ENCODE assay signal across 1 cellular context in genomic region chr4:38523524-38524448, GRCh38.
A peak's percentile ranks its signal among the peaks of the same experiment; 100 is the strongest.
TF ChIP-seq lines count a peak whose summit lies in the region.

No MANE protein-coding gene starts in this region.

TF ChIP-seq in K562, 482 proteins besides CTCF, POLR2A, EP300 and RAD21 (continued from another document and continues in another):
- no peak for TF ChIP-seq AFF1 (IDR thresholded peaks at IDR 0.05; ENCODE audit: low read depth in 1 of 2, partially characterized antibody in 2 of 2)
- TF ChIP-seq BCL6 (CRISPR knock-in tag; IDR thresholded peaks at IDR 0.05) = no peak; the same call in 1 of the 2 replicates
- no peak for TF ChIP-seq ZNF12 (CRISPR knock-in tag; IDR thresholded peaks at IDR 0.05)
- peak; percentile 70 for TF ChIP-seq FOSL1 (tag; conservative IDR thresholded peaks at IDR 0.05)
- TF ChIP-seq NR2C1 (IDR thresholded peaks at IDR 0.05) = peak; percentile 20
- peak; percentile 73 for TF ChIP-seq NR2C1 (tag; IDR thresholded peaks at IDR 0.05)
- TF ChIP-seq ATF7 (IDR thresholded peaks at IDR 0.05) = peak; percentile 62; the same call in 1 of the 2 replicates
- no peak for TF ChIP-seq SMC3 (conservative IDR thresholded peaks at IDR 0.05; ENCODE audit: insufficient read depth, low read depth, low read length)
- peak; percentile 41 for TF ChIP-seq HNRNPLL (IDR thresholded peaks at IDR 0.05; ENCODE audit: low read depth, low read length, poor library complexity, severe bottlenecking)
- no peak for TF ChIP-seq ZNF354B (CRISPR knock-in tag; IDR thresholded peaks at IDR 0.05)
- TF ChIP-seq SOX6 (IDR thresholded peaks at IDR 0.05) = no peak
- no peak for TF ChIP-seq KLF10 (CRISPR knock-in tag; IDR thresholded peaks at IDR 0.05)
- TF ChIP-seq HBP1 (CRISPR knock-in tag; IDR thresholded peaks at IDR 0.05) = no peak
- no peak for TF ChIP-seq SMARCB1 (IDR thresholded peaks at IDR 0.05; ENCODE audit: insufficient read length, low read depth)
- no peak for TF ChIP-seq E2F6 (IDR thresholded peaks at IDR 0.05; ENCODE audit: borderline replicate concordance in 1 of 2, extremely low read depth in 1 of 2, insufficient read depth in 1 of 2, insufficient read length in 1 of 2, low read depth in 1 of 2, low read length in 1 of 2, poor library complexity in 1 of 2, severe bottlenecking in 1 of 2)
- TF ChIP-seq ASH1L (IDR thresholded peaks at IDR 0.05; ENCODE audit: borderline replicate concordance, low read depth, partially characterized antibody) = no peak
- TF ChIP-seq CUX1 (CRISPR knock-in tag; IDR thresholded peaks at IDR 0.05) = 0 out of 2 replicates have a peak, but pooled peaks have one; percentile 22
- peak; percentile 21 for TF ChIP-seq TAF9B (IDR thresholded peaks at IDR 0.05; ENCODE audit: partially characterized antibody)
- TF ChIP-seq POLR2H (tag; IDR thresholded peaks at IDR 0.05; ENCODE audit: low read depth) = peak; percentile 64; the same call in 1 of the 2 replicates
- no peak for TF ChIP-seq EZH2 (IDR thresholded peaks at IDR 0.05; ENCODE audit: borderline replicate concordance, low read depth, low read length)
- peak; percentile 29 for TF ChIP-seq RBBP5 (IDR thresholded peaks at IDR 0.05; ENCODE audit: borderline replicate concordance, insufficient read depth, low read length, poor library complexity, severe bottlenecking)
- TF ChIP-seq E2F1 (CRISPR knock-in tag; IDR thresholded peaks at IDR 0.05) = no peak
- no peak for TF ChIP-seq TCF7 (IDR thresholded peaks at IDR 0.05; ENCODE audit: borderline replicate concordance)
- TF ChIP-seq ELK1 (CRISPR knock-in tag; IDR thresholded peaks at IDR 0.05) = no peak
- no peak; a peak in 1 of 4 replicates for TF ChIP-seq ETV6 (IDR thresholded peaks at IDR 0.05; ENCODE audit: borderline replicate concordance in 1 of 2, low read depth in 2 of 2, low read length in 1 of 2)
- TF ChIP-seq ETV6 (CRISPR knock-in tag; IDR thresholded peaks at IDR 0.05; ENCODE audit: borderline replicate concordance) = no peak
- peak; percentile 21; the same call in 1 of the 2 replicates for TF ChIP-seq VEZF1 (CRISPR knock-in tag; IDR thresholded peaks at IDR 0.05)
- no peak for TF ChIP-seq CAMTA2 (CRISPR knock-in tag; conservative IDR thresholded peaks at IDR 0.05)
- no peak for TF ChIP-seq CBX8 (IDR thresholded peaks at IDR 0.05; ENCODE audit: borderline replicate concordance, extremely low read depth, low read depth, low read length, poor library complexity, severe bottlenecking)
- TF ChIP-seq TAF1 (IDR thresholded peaks at IDR 0.05; ENCODE audit: control insufficient read depth, extremely low read depth, insufficient read depth, low read length, severe bottlenecking) = no peak
- TF ChIP-seq ZNF507 (tag; conservative IDR thresholded peaks at IDR 0.05) = no peak
- TF ChIP-seq ZNF830 (CRISPR knock-in tag; IDR thresholded peaks at IDR 0.05) = no peak
- peak; percentile 55 for TF ChIP-seq ZNF644 (tag; IDR thresholded peaks at IDR 0.05; ENCODE audit: low read depth)
- TF ChIP-seq ZNF316 (IDR thresholded peaks at IDR 0.05) = peak; percentile 99
- no peak for TF ChIP-seq ZBED1 (IDR thresholded peaks at IDR 0.05)
- no peak for TF ChIP-seq SP1 (CRISPR knock-in tag; IDR thresholded peaks at IDR 0.05)
- no peak for TF ChIP-seq POU5F1 (IDR thresholded peaks at IDR 0.05; ENCODE audit: borderline replicate concordance, low read depth, low read length, partially characterized antibody)
- no peak for TF ChIP-seq NCOA1 (IDR thresholded peaks at IDR 0.05; ENCODE audit: low read depth)
- peak; percentile 42 for TF ChIP-seq PKNOX1 (IDR thresholded peaks at IDR 0.05)
- peak in 1 of 3 experiments; percentile 59 for TF ChIP-seq YY1 (IDR thresholded peaks at IDR 0.05; ENCODE audit: borderline replicate concordance in 1 of 3, control insufficient read depth in 1 of 3, extremely low read depth in 1 of 3, insufficient read depth in 3 of 3, insufficient read length in 1 of 3, insufficient replicate concordance in 2 of 3, low read depth in 1 of 3, low read length in 2 of 3)
- no peak for TF ChIP-seq RBM22 (IDR thresholded peaks at IDR 0.05; ENCODE audit: low read depth, low read length, poor library complexity, severe bottlenecking)
- TF ChIP-seq CREB1 (IDR thresholded peaks at IDR 0.05) = no peak
- no peak for TF ChIP-seq CREB1 (CRISPR knock-in tag; IDR thresholded peaks at IDR 0.05)
- no peak for TF ChIP-seq BDP1 (IDR thresholded peaks at IDR 0.05; ENCODE audit: insufficient read depth, insufficient read length)
- TF ChIP-seq HOXB6 (CRISPR knock-in tag; IDR thresholded peaks at IDR 0.05; ENCODE audit: borderline replicate concordance) = no peak
- TF ChIP-seq TRIM25 (IDR thresholded peaks at IDR 0.05; ENCODE audit: borderline replicate concordance) = no peak
- no peak for TF ChIP-seq MED1 (CRISPR knock-in tag; IDR thresholded peaks at IDR 0.05; ENCODE audit: borderline replicate concordance)
